ENCODE assay signal across 8 cellular contexts in the genomic region with DNA sequence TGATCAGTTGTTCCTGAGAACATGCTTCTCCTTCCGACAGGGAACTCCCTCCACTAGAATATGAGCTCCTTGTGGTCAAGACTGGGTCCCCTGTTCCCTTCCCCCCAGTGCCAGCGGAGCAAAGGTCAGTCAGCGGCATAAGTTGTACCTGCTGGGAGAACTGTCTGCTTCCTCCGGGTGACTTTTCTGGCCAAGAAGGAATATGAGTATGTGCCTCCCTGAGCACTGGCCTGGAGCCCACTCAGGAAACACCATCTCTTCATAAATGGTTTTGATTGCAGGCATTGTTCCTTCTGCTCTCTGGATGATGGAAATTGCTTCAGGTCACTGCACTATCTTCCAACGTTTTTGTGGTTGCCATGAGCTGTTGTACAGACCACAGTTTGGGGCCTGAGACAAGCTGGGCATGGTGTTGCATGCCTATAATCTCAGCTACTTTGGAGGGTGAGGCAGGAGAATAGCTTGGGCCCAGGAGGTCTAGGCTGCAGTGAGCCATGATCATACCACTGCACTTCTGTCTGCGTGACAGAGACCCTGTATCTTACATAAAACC. TPM values are rescaled to one million over a fixed set of nuclear protein-coding genes. Genes with fewer than 3 reads are reported as not detected.
A peak's percentile ranks its signal among the peaks of the same experiment; 100 is the strongest.
DNase-seq lines count a peak whose midpoint lies in the region; TF ChIP-seq lines count a peak whose summit lies in the region.
"Had no signal": no experiment of that assay in that cellular context is flagged by ENCODE, and none has a peak within 500 bp of the region (broad histone marks: within the 10 kb centered on the region; RNA-seq: fewer than 3 reads in every experiment).

No MANE protein-coding gene starts in this region.

- H3K9ac ChIP-seq in duodenal mucosa (ENCODE audit: low read depth in 1 of 2, low read length in 2 of 2): peak overlapping the region; percentile 38 to 50

- H3K27ac ChIP-seq in DOHH2 (ENCODE audit: low read depth, low read length) (no peak overlapping the region), OCI-LY7 (ENCODE audit: low read depth, low read length, poor library complexity, severe bottlenecking) (no peak overlapping the region), duodenal mucosa (ENCODE audit: low read depth, low read length) (peak overlapping the region; percentile 22), osteoblast (ENCODE audit: low read depth, low read length) (peak overlapping the region; percentile 14)
- H3K27ac ChIP-seq: suprapubic skin had no signal

- BruUV-seq in OCI-LY7 (replicated peaks; lab: Mats Ljungman, UMichigan): no TSS peak

- H3K4me3 ChIP-seq in DOHH2 (ENCODE audit: low read length): peak overlapping the region; percentile 4; the same call in 1 of the 2 replicates
- H3K4me3 ChIP-seq in OCI-LY7 (ENCODE audit: low read depth, low read length, poor library complexity, severe bottlenecking): peak overlapping the region; percentile 77
- peak overlapping the region; percentile 12 to 41 for H3K4me3 ChIP-seq in duodenal mucosa (ENCODE audit: low read depth in 1 of 2, low read length in 2 of 2)
- H3K4me3 ChIP-seq in osteoblast (ENCODE audit: insufficient read depth, low read length): no peak overlapping the region
- H3K4me3 ChIP-seq: suprapubic skin had no signal

- H3K36me3 ChIP-seq in DOHH2 (ENCODE audit: control insufficient read depth, low read length) (peaks cover 78% of the 10 kb centered on the region), OCI-LY7 (ENCODE audit: insufficient read depth, low read length) (peaks cover 72% of the 10 kb centered on the region), duodenal mucosa (ENCODE audit: control insufficient read depth in 1 of 2, insufficient read depth in 2 of 2, low read length in 2 of 2) (peaks cover 10 to 25% of the 10 kb centered on the region in 2 donors), osteoblast (ENCODE audit: insufficient read depth, low read length) (peaks cover 55% of the 10 kb centered on the region)

- DNase-seq in OCI-LY7 (ENCODE audit: low spot score) (no peak), osteoblast (ENCODE audit: insufficient read length, low spot score, missing footprints) (peak; percentile 68), A172 (ENCODE audit: low spot score) (no peak), DMS153 (lab: John Stamatoyannopoulos, UW) (no peak), retina (no peak)

- H2AFZ ChIP-seq in OCI-LY7 (ENCODE audit: low read length): no peak overlapping the region
- H2AFZ ChIP-seq in osteoblast (ENCODE audit: low read length): no peak overlapping the region

- intact Hi-C loops in OCI-LY7 (cut with micrococcal nuclease; ENCODE audit: unreplicated experiment): no loop called here

- H3K4me1 ChIP-seq in DOHH2 (ENCODE audit: control insufficient read depth, low read length) (peaks cover 56% of the 10 kb centered on the region), OCI-LY7 (ENCODE audit: insufficient read depth, low read length, poor library complexity, severe bottlenecking) (peaks cover 62% of the 10 kb centered on the region), duodenal mucosa (ENCODE audit: control insufficient read depth in 1 of 2, insufficient read depth in 2 of 2, low read length in 2 of 2) (peaks cover 68 to 84% of the 10 kb centered on the region in 2 donors), osteoblast (ENCODE audit: insufficient read depth, low read length) (peaks cover 31% of the 10 kb centered on the region)

- H3F3A ChIP-seq in DOHH2 (ENCODE audit: control insufficient read depth, insufficient read depth): peaks cover 23% of the 10 kb centered on the region

- POLR2A ChIA-PET in OCI-LY7 (lab: Charles Lee): interaction anchor here (0.8 kb wide), 1 partner anchor 152 kb away, joined by 5 read pairs; no protein-coding TSS in a partner anchor

- CTCF ChIA-PET in OCI-LY7 (lab: Charles Lee; ENCODE audit: unreplicated experiment): interaction anchor here (0.5 kb wide), 1 partner anchor 79 kb away, joined by 6 read pairs; no protein-coding TSS in a partner anchor

- H3K79me2 ChIP-seq in DOHH2 (ENCODE audit: control insufficient read depth, low read length) (peaks cover 66% of the 10 kb centered on the region), OCI-LY7 (ENCODE audit: insufficient read depth, low read depth, low read length) (peaks cover 47% of the 10 kb centered on the region), osteoblast (ENCODE audit: insufficient read depth, low read length) (peaks cover 73% of the 10 kb centered on the region)

- no peaks in the 10 kb centered on the region for H3K9me2 ChIP-seq in DOHH2 (replicated peaks; ENCODE audit: control insufficient read depth, low read length)
- no peaks in the 10 kb centered on the region for H3K9me2 ChIP-seq in OCI-LY7 (ENCODE audit: insufficient read depth, low read length)

- peak overlapping the region; percentile 78; the same call in 1 of the 2 replicates for H3K4me2 ChIP-seq in DOHH2 (ENCODE audit: low read length)
- H3K4me2 ChIP-seq in OCI-LY7 (ENCODE audit: low read length): peak overlapping the region; percentile 85
- peak overlapping the region; percentile 89 for H3K4me2 ChIP-seq in osteoblast (ENCODE audit: insufficient read depth, low read length)

- no peaks in the 10 kb centered on the region for H3K9me3 ChIP-seq in DOHH2 (ENCODE audit: control insufficient read depth, insufficient read depth, low read length)
- no peaks in the 10 kb centered on the region for H3K9me3 ChIP-seq in OCI-LY7 (ENCODE audit: low read length)
- H3K9me3 ChIP-seq in duodenal mucosa (ENCODE audit: control insufficient read depth in 1 of 2, low read length in 2 of 2): no peaks in the 10 kb centered on the region
- no peaks in the 10 kb centered on the region for H3K9me3 ChIP-seq in osteoblast (ENCODE audit: low read depth, low read length)
- H3K9me3 ChIP-seq: suprapubic skin had no signal

- no peak for TF ChIP-seq CTCF in DOHH2 (IDR thresholded peaks at IDR 0.05; ENCODE audit: low read depth, low read length, poor library complexity, severe bottlenecking)
- TF ChIP-seq CTCF in OCI-LY7 (conservative IDR thresholded peaks at IDR 0.05; ENCODE audit: low read length): no peak
- TF ChIP-seq CTCF in osteoblast (IDR thresholded peaks at IDR 0.05; ENCODE audit: extremely low read depth, low read depth, low read length): no peak

- no peaks in the 10 kb centered on the region for H3K27me3 ChIP-seq in DOHH2 (ENCODE audit: control insufficient read depth, low read length)
- no peaks in the 10 kb centered on the region for H3K27me3 ChIP-seq in duodenal mucosa (ENCODE audit: control insufficient read depth in 1 of 2, insufficient read depth in 2 of 2, low read length in 2 of 2)
- H3K27me3 ChIP-seq in osteoblast (ENCODE audit: insufficient read depth, low read length): no peaks in the 10 kb centered on the region
- H3K27me3 ChIP-seq: suprapubic skin had no signal

- H4K20me1 ChIP-seq in DOHH2 (ENCODE audit: control insufficient read depth, insufficient read depth, low read depth, low read length) (peaks cover 19% of the 10 kb centered on the region), OCI-LY7 (ENCODE audit: insufficient read depth, low read length) (peaks cover 19% of the 10 kb centered on the region; the same call in 1 of the 2 replicates), osteoblast (ENCODE audit: insufficient read depth, low read length) (peaks cover 47% of the 10 kb centered on the region)

RNA-seq across cellular contexts. Expression of a gene that starts 2.9 kb away (rescaled TPM):
- 388 and 393 TPM in 2 replicates for total RNA-seq in OCI-LY7 (2014; rRNA removed; shearing (Covaris generic))
- total RNA-seq in OCI-LY7 (2022) (502 and 577 TPM in 2 replicates), osteoblast (1,119 and 1,240 TPM in 2 replicates)
- total RNA-seq in A172 (2014; rRNA removed; shearing (Covaris generic)): 1,091 and 1,235 TPM in 2 replicates

RNA-seq across cellular contexts. Expression of a gene that starts 7.9 kb away (rescaled TPM):
- total RNA-seq in OCI-LY7 (2014; rRNA removed; shearing (Covaris generic)): 233 and 265 TPM in 2 replicates
- total RNA-seq in OCI-LY7 (2022) (663 and 715 TPM in 2 replicates), osteoblast (120 and 133 TPM in 2 replicates)
- total RNA-seq in A172 (2014; rRNA removed; shearing (Covaris generic)): 173 and 183 TPM in 2 replicates

RNA-seq across cellular contexts. Expression of a gene that starts 28.2 kb away (rescaled TPM):
- total RNA-seq in OCI-LY7 (2014; rRNA removed; shearing (Covaris generic)): 474 and 621 TPM in 2 replicates
- total RNA-seq in OCI-LY7 (2022) (377 and 431 TPM in 2 replicates), osteoblast (58.0 and 60.1 TPM in 2 replicates)
- total RNA-seq in A172 (2014; rRNA removed; shearing (Covaris generic)): 376 and 393 TPM in 2 replicates

RNA-seq across cellular contexts. Expression of a gene that starts 28.3 kb away (rescaled TPM):
- 265 and 315 TPM in 2 replicates for total RNA-seq in OCI-LY7 (2014; rRNA removed; shearing (Covaris generic))
- total RNA-seq in OCI-LY7 (2022): 225 and 227 TPM in 2 replicates
- total RNA-seq in osteoblast: 105 and 123 TPM in 2 replicates
- 207 and 245 TPM in 2 replicates for total RNA-seq in A172 (2014; rRNA removed; shearing (Covaris generic))

RNA-seq across cellular contexts. Expression of a gene that starts 28.3 kb away (rescaled TPM):
- total RNA-seq in OCI-LY7 (2014; rRNA removed; shearing (Covaris generic)): not detected in 2 replicates
- not detected in 2 replicates for total RNA-seq in OCI-LY7 (2022)
- not detected in 2 replicates for total RNA-seq in osteoblast
- not detected in 2 replicates for total RNA-seq in A172 (2014; rRNA removed; shearing (Covaris generic))

Comparison
In these comparisons a context has a peak if more than half of its experiments do, and no peak if none do; other contexts are left out.
1. H3K27ac ChIP-seq: peak in duodenal mucosa (single experiment) and osteoblast (single experiment); none in DOHH2 (single experiment) and OCI-LY7 (single experiment).
2. Peak in every context shown above with its lines, with median percentiles within 50 percentile points of each other: H3K4me2 ChIP-seq.